Comparison of ENCODE assay signal across 8 cellular contexts in genomic region chr6:132812756-132813172, GRCh38. TPM values are rescaled to one million over a fixed set of nuclear protein-coding genes. Genes with fewer than 3 reads are reported as not detected.
A peak's percentile ranks its signal among the peaks of the same experiment; 100 is the strongest.
DNase-seq lines count a peak whose midpoint lies in the region; ATAC-seq, FAIRE-seq and TF ChIP-seq lines count a peak whose summit lies in the region.

No MANE protein-coding gene starts in this region.

- peak overlapping the region; percentile 99 for H3K4me3 Mint-ChIP-seq in activated T-cell treated with anti-CD3 and anti-CD28 coated beads, Interleukin-2, amount 50 U/mL, for 24 hours
- H3K4me3 Mint-ChIP-seq in activated CD8-positive, alpha-beta T cell treated with anti-CD3 and anti-CD28 coated beads, Interleukin-2, amount 10 ng/mL, durations not matched to agents 7 days and 5 days: peak overlapping the region; percentile 89

- ATAC-seq in HG03139 (IDR thresholded peaks at IDR 0.05; ENCODE audit: unreplicated experiment) (peak; percentile 1), omental fat pad (ENCODE audit: low FRiP score) (no peak)
- ATAC-seq in activated CD8-positive, alpha-beta T cell treated with anti-CD3 and anti-CD28 coated beads, Interleukin-2, amount 10 ng/mL, durations not matched to agents 7 days and 5 days: peak; percentile 2

- peaks cover 49% of the 10 kb centered on the region for H3K36me3 Mint-ChIP-seq in activated T-cell treated with anti-CD3 and anti-CD28 coated beads, Interleukin-2, amount 50 U/mL, for 24 hours (ENCODE audit: low read depth)
- H3K36me3 Mint-ChIP-seq in activated CD8-positive, alpha-beta T cell treated with anti-CD3 and anti-CD28 coated beads, Interleukin-2, amount 10 ng/mL, durations not matched to agents 7 days and 5 days (ENCODE audit: low read depth): peaks cover 39% of the 10 kb centered on the region

- H3K36me3 ChIP-seq in kidney (ENCODE audit: control insufficient read depth in 1 of 2, insufficient read depth in 2 of 2, low read length in 2 of 2): peaks cover 5 to 17% of the 10 kb centered on the region in 2 donors

- peak overlapping the region; percentile 84 to 96 for H3K27ac ChIP-seq in kidney (ENCODE audit: low read depth in 2 of 2, low read length in 2 of 2)
- peak overlapping the region; percentile 82 for H3K27ac ChIP-seq in substantia nigra (ENCODE audit: low read depth, low read length, poor library complexity, severe bottlenecking)

- POLR2A ChIA-PET in activated CD8-positive, alpha-beta T cell treated with anti-CD3 and anti-CD28 coated beads, Interleukin-2, amount 10 ng/mL, durations not matched to agents 7 days and 5 days (lab: Charles Lee): interaction anchor here (0.6 to 6.5 kb wide), 4 partner anchors 14 to 152 kb away, joined by 3 to 80 read pairs (median 22); partner anchors contain the start of gene SLC18B1

- H3K4me3 ChIP-seq in kidney (ENCODE audit: low read length in 2 of 2): peak overlapping the region; percentile 95

- intact Hi-C loops in kidney (cut with DNase I): no loop called here

- peaks cover 8 to 15% of the 10 kb centered on the region in 2 donors for H3K4me1 ChIP-seq in kidney (ENCODE audit: control insufficient read depth in 1 of 2, insufficient read depth in 1 of 2, low read depth in 1 of 2, low read length in 2 of 2)

- peak overlapping the region; percentile 99 for H3K27ac Mint-ChIP-seq in activated T-cell treated with anti-CD3 and anti-CD28 coated beads, Interleukin-2, amount 50 U/mL, for 24 hours
- H3K27ac Mint-ChIP-seq in activated CD8-positive, alpha-beta T cell treated with anti-CD3 and anti-CD28 coated beads, Interleukin-2, amount 10 ng/mL, durations not matched to agents 7 days and 5 days: peak overlapping the region; percentile 97

- no peak for DNase-seq in activated T-cell treated with anti-CD3 and anti-CD28 coated beads, Interleukin-2, amount 50 U/mL, for 24 hours
- DNase-seq in activated T-cell treated with anti-CD3 and anti-CD28 coated beads for 4 hours: no peak
- DNase-seq in activated CD8-positive, alpha-beta T cell treated with anti-CD3 and anti-CD28 coated beads, Interleukin-2, amount 10 ng/mL, durations not matched to agents 7 days and 5 days: peak; percentile 36
- DNase-seq in kidney: no peak
- DNase-seq in substantia nigra (lab: John Stamatoyannopoulos, UW): peak in 2 of 49 donors; percentile 13 to 53
- DNase-seq in NCI-H345 treated with DMSO at 0.1 percent for 48 hours (lab: John Stamatoyannopoulos, UW; ENCODE audit: unreplicated experiment): no peak
- no peak for DNase-seq in omental fat pad (ENCODE audit: low spot score)

- H3K9ac ChIP-seq in kidney (ENCODE audit: low read length in 2 of 2): peak overlapping the region; percentile 38 to 68

- CTCF ChIA-PET in activated CD8-positive, alpha-beta T cell treated with anti-CD3 and anti-CD28 coated beads, Interleukin-2, amount 10 ng/mL, durations not matched to agents 7 days and 5 days (lab: Charles Lee): interaction anchor here (1.0 to 10.1 kb wide), 4 partner anchors 11 to 144 kb away, joined by 3 to 102 read pairs (median 8); partner anchors contain the start of gene SLC18B1

- no peak for FAIRE-seq in kidney (lab: Jason Lieb, UNC)

- peaks cover 30% of the 10 kb centered on the region for H3K4me1 Mint-ChIP-seq in activated T-cell treated with anti-CD3 and anti-CD28 coated beads, Interleukin-2, amount 50 U/mL, for 24 hours (ENCODE audit: low read depth)
- H3K4me1 Mint-ChIP-seq in activated CD8-positive, alpha-beta T cell treated with anti-CD3 and anti-CD28 coated beads, Interleukin-2, amount 10 ng/mL, durations not matched to agents 7 days and 5 days (ENCODE audit: low read depth): peaks cover 36% of the 10 kb centered on the region

- H3K9me3 Mint-ChIP-seq in activated T-cell treated with anti-CD3 and anti-CD28 coated beads, Interleukin-2, amount 50 U/mL, for 24 hours: no peaks in the 10 kb centered on the region
- H3K9me3 Mint-ChIP-seq in activated CD8-positive, alpha-beta T cell treated with anti-CD3 and anti-CD28 coated beads, Interleukin-2, amount 10 ng/mL, durations not matched to agents 7 days and 5 days (ENCODE audit: insufficient read depth): no peaks in the 10 kb centered on the region

- TF ChIP-seq CTCF in kidney (IDR thresholded peaks at IDR 0.05; ENCODE audit: borderline replicate concordance, extremely low read depth, insufficient read depth) (no peak), omental fat pad (IDR thresholded peaks at IDR 0.05) (no peak)

- no peaks in the 10 kb centered on the region for H3K9me3 ChIP-seq in kidney (ENCODE audit: control insufficient read depth in 1 of 2, low read length in 2 of 2)

- H3K27me3 Mint-ChIP-seq in activated T-cell treated with anti-CD3 and anti-CD28 coated beads, Interleukin-2, amount 50 U/mL, for 24 hours: no peaks in the 10 kb centered on the region
- H3K27me3 Mint-ChIP-seq in activated CD8-positive, alpha-beta T cell treated with anti-CD3 and anti-CD28 coated beads, Interleukin-2, amount 10 ng/mL, durations not matched to agents 7 days and 5 days (ENCODE audit: low read depth): peaks cover 10% of the 10 kb centered on the region

RNA-seq across cellular contexts. Expression of gene RPS12, which starts 1.6 kb away (rescaled TPM):
- total RNA-seq in activated CD8-positive, alpha-beta T cell treated with anti-CD3 and anti-CD28 coated beads, Interleukin-2, amount 10 ng/mL, durations not matched to agents 7 days and 5 days: 1,000 to 10,000 TPM; 1,299 to 1,346 TPM
- total RNA-seq in kidney (919 TPM), omental fat pad (1,000 to 10,000 TPM; 1,604 to 2,733 (median 2,024) TPM)
- 1,813 TPM for polyA plus RNA-seq in kidney (ENCODE audit: insufficient read depth, low read depth, low replicate concordance)

RNA-seq across cellular contexts. Expression of gene SLC18B1, which starts 14.3 kb away (rescaled TPM):
- 1 to 10 TPM; 6.0 to 6.3 TPM for total RNA-seq in activated CD8-positive, alpha-beta T cell treated with anti-CD3 and anti-CD28 coated beads, Interleukin-2, amount 10 ng/mL, durations not matched to agents 7 days and 5 days
- total RNA-seq in kidney (17.2 TPM), omental fat pad (10 to 100 TPM; 10.8 to 20.2 (median 17.2) TPM)
- 16.9 TPM for polyA plus RNA-seq in kidney (ENCODE audit: insufficient read depth, low read depth, low replicate concordance)

RNA-seq across cellular contexts. Expression of gene VNN2, which starts 55.1 kb away (rescaled TPM):
- 10 to 100 TPM; 16.3 to 16.8 TPM for total RNA-seq in activated CD8-positive, alpha-beta T cell treated with anti-CD3 and anti-CD28 coated beads, Interleukin-2, amount 10 ng/mL, durations not matched to agents 7 days and 5 days
- total RNA-seq in kidney: 6.7 TPM
- 1.7 TPM for polyA plus RNA-seq in kidney (ENCODE audit: insufficient read depth, low read depth, low replicate concordance)
- 10 to 100 TPM in 3 of 4 donors, 1 to 10 TPM in 1; 4.7 to 66.0 (median 22.5) TPM for total RNA-seq in omental fat pad
